In genomic region chr13:19957320-19958118, GRCh38 we compare ENCODE assay signal across 1 cellular context.
TF ChIP-seq lines count a peak whose summit lies in the region.

No MANE protein-coding gene starts in this region.

TF ChIP-seq in SK-N-SH, 30 proteins besides CTCF, POLR2A, EP300 and RAD21 (continued from another document):
- TF ChIP-seq FOSL2 (IDR thresholded peaks at IDR 0.05; ENCODE audit: borderline replicate concordance, low read depth) (no peak), USF1 (IDR thresholded peaks at IDR 0.05; ENCODE audit: borderline replicate concordance, low read depth) (no peak), EZH2phosphoT487 (IDR thresholded peaks at IDR 0.05; ENCODE audit: borderline replicate concordance, low read depth) (no peak), NFIC (IDR thresholded peaks at IDR 0.05; ENCODE audit: borderline replicate concordance) (no peak), FOXJ3 (CRISPR knock-in tag; IDR thresholded peaks at IDR 0.05) (no peak), FOXM1 (IDR thresholded peaks at IDR 0.05; ENCODE audit: low read depth) (no peak), USF2 (IDR thresholded peaks at IDR 0.05; ENCODE audit: borderline replicate concordance, low read depth, low read length) (no peak), SMC3 (IDR thresholded peaks at IDR 0.05; ENCODE audit: low read depth, low read length) (no peak), NRF1 (IDR thresholded peaks at IDR 0.05; ENCODE audit: low read depth, low read length) (no peak), RCOR1 (IDR thresholded peaks at IDR 0.05; ENCODE audit: low read length) (no peak), GABPA (IDR thresholded peaks at IDR 0.05; ENCODE audit: low read depth) (no peak), ZBTB33 (IDR thresholded peaks at IDR 0.05; ENCODE audit: borderline replicate concordance, low read depth) (no peak), TEAD4 (IDR thresholded peaks at IDR 0.05; ENCODE audit: borderline replicate concordance, insufficient read depth) (no peak), CHD2 (IDR thresholded peaks at IDR 0.05; ENCODE audit: low read length, partially characterized antibody) (peak; percentile 19), MEF2A (IDR thresholded peaks at IDR 0.05; ENCODE audit: borderline replicate concordance, low read depth) (no peak), ELF1 (IDR thresholded peaks at IDR 0.05) (no peak)
